ENCODE assay signal across 2 cellular contexts in genomic region chr13:59408738-59409137, GRCh38.
TF ChIP-seq lines count a peak whose summit lies in the region.

No MANE protein-coding gene starts in this region.

TF ChIP-seq in GM23338, 12 proteins besides CTCF, POLR2A, EP300 and RAD21 (continued from another document):
- TF ChIP-seq ETS1 (IDR thresholded peaks at IDR 0.05): no peak
- TF ChIP-seq REST (IDR thresholded peaks at IDR 0.05; ENCODE audit: unreplicated experiment): no peak
- TF ChIP-seq ZNF462 (CRISPR knock-in tag; IDR thresholded peaks at IDR 0.05): no peak
- no peak for TF ChIP-seq EZH2phosphoT487 (IDR thresholded peaks at IDR 0.05; ENCODE audit: unreplicated experiment)
- TF ChIP-seq NANOG (IDR thresholded peaks at IDR 0.05; ENCODE audit: borderline replicate concordance): no peak
- no peak for TF ChIP-seq JUNB (IDR thresholded peaks at IDR 0.05; ENCODE audit: unreplicated experiment)
- TF ChIP-seq ZNF114 (CRISPR knock-in tag; IDR thresholded peaks at IDR 0.05): no peak
- TF ChIP-seq ZNF331 (CRISPR knock-in tag; IDR thresholded peaks at IDR 0.05; ENCODE audit: low read depth): no peak
- no peak for TF ChIP-seq CREB1 (CRISPR knock-in tag; IDR thresholded peaks at IDR 0.05; ENCODE audit: low read depth)
- TF ChIP-seq POLR2AphosphoS5 (IDR thresholded peaks at IDR 0.05; ENCODE audit: low read depth): no peak
- TF ChIP-seq STAT1 (IDR thresholded peaks at IDR 0.05; ENCODE audit: unreplicated experiment): no peak

TF ChIP-seq in neural cell, 6 proteins besides CTCF, POLR2A, EP300 and RAD21 (continued from another document):
- no peak for TF ChIP-seq REST (IDR thresholded peaks at IDR 0.05; ENCODE audit: borderline replicate concordance)
- TF ChIP-seq POLR2AphosphoS5 (IDR thresholded peaks at IDR 0.05): no peak
- TF ChIP-seq SMC3 (conservative IDR thresholded peaks at IDR 0.05; ENCODE audit: poor library complexity): no peak
- no peak for TF ChIP-seq MXI1 (conservative IDR thresholded peaks at IDR 0.05; ENCODE audit: poor library complexity, severe bottlenecking)
- no peak for TF ChIP-seq EZH2 (IDR thresholded peaks at IDR 0.05; ENCODE audit: borderline replicate concordance, insufficient read depth, low read length, poor library complexity, severe bottlenecking)
